20 cellular contexts compared by ENCODE assay signal in the genomic region with DNA sequence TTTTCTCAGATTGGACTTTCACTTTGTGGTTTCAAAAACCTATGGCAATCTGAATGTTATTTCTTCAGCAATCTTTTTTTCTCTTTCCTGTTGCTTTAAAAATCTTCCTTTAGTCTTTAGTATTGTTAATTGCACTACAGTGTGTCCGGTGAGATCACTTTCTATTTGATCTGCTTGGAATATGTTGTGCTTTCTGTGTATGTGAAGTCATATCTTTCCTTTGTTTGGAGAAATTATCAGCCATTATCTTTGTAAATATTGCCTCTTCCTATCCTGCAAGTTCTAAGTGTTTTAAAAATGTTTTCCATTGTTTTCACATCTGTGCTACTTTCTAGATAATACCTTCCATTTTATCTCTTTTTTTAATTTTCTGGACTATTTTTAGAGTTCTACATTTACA.
"Had no signal": no experiment of that assay in that cellular context is flagged by ENCODE, and none has a peak within 500 bp of the region (broad histone marks: within the 10 kb centered on the region; RNA-seq: fewer than 3 reads in every experiment).

No MANE protein-coding gene starts in this region.

- H3K36me3 ChIP-seq: esophagus muscularis mucosa, ovary, prostate gland, upper lobe of left lung had no signal

- H3K27ac ChIP-seq: esophagus muscularis mucosa, ovary, prostate gland had no signal

- FAIRE-seq: astrocyte, colon, frontal cortex, islet of Langerhans had no signal

- H3K4me1 ChIP-seq: prostate gland had no signal

- H3K27me3 ChIP-seq: ovary, upper lobe of left lung had no signal

- DNase-seq: activated naive CD4-positive, alpha-beta T cell; activated naive CD8-positive, alpha-beta T cell treated with anti-CD3 and anti-CD28 coated beads for 36 hours; activated T-cell treated with anti-CD3 and anti-CD28 coated beads, Interleukin-2, amount 50 U/mL, for 1 hour; effector memory CD4-positive, alpha-beta T cell; hypothalamus; left ventricle myocardium superior; mammary epithelial cell; midbrain; ovary; stimulated activated CD4-positive, alpha-beta T cell treated with anti-CD3 and anti-CD28 coated beads, Interleukin-4, amount 100 ng/mL, for 24 hours; stimulated activated naive CD4-positive, alpha-beta T cell treated with Interleukin-2 at 50 U/mL for 16 hours; upper lobe of left lung had no signal

- H3K4me3 ChIP-seq: esophagus muscularis mucosa, ovary, prostate gland, upper lobe of left lung had no signal

- H3K9me3 ChIP-seq: esophagus muscularis mucosa, ovary, prostate gland, upper lobe of left lung had no signal

- ATAC-seq: activated T-helper 17 cell treated with anti-CD3 and anti-CD28 coated beads, Interleukin-2, amount 50 U/mL, for 72 hours; left ventricle myocardium superior; natural killer cell treated with Interleukin-12 subunit alpha and Interleukin-12 subunit beta and Interleukin-15 and Interleukin-18, amount 100 ng/mL, for 72 hours had no signal
